In genomic region chr9:32004431-32005076, GRCh38 we compare ENCODE assay signal across 1 cellular context.
TF ChIP-seq lines count a peak whose summit lies in the region.

No MANE protein-coding gene starts in this region.

TF ChIP-seq in HepG2, 621 proteins besides CTCF, POLR2A, EP300 and RAD21 (continued from another document):
- TF ChIP-seq FOXP1 (IDR thresholded peaks at IDR 0.05) (0 out of 2 replicates have a peak, but pooled peaks have one; percentile 40), FOXP1 (CRISPR knock-in tag; IDR thresholded peaks at IDR 0.05) (peak; percentile 63), DMAP1 (CRISPR knock-in tag; IDR thresholded peaks at IDR 0.05) (0 out of 2 replicates have a peak, but pooled peaks have one; percentile 19), ZNF205 (CRISPR knock-in tag; IDR thresholded peaks at IDR 0.05) (no peak), ZNF563 (CRISPR knock-in tag; IDR thresholded peaks at IDR 0.05) (no peak), THAP7 (CRISPR knock-in tag; IDR thresholded peaks at IDR 0.05) (no peak), MXD4 (CRISPR knock-in tag; IDR thresholded peaks at IDR 0.05) (no peak), SAFB2 (CRISPR knock-in tag; IDR thresholded peaks at IDR 0.05; ENCODE audit: borderline replicate concordance, low read depth) (no peak), ZBTB25 (CRISPR knock-in tag; IDR thresholded peaks at IDR 0.05) (no peak), ZSCAN30 (CRISPR knock-in tag; IDR thresholded peaks at IDR 0.05) (no peak), KLF16 (CRISPR knock-in tag; IDR thresholded peaks at IDR 0.05) (peak in 1 of 2 experiments; percentile 47; a peak in 1 of 4 replicates), THAP11 (CRISPR knock-in tag; IDR thresholded peaks at IDR 0.05) (no peak; the same call in none of the 2 replicates), PAXIP1 (CRISPR knock-in tag; conservative IDR thresholded peaks at IDR 0.05) (peak; percentile 89)
- TF ChIP-seq, protein P1, sequence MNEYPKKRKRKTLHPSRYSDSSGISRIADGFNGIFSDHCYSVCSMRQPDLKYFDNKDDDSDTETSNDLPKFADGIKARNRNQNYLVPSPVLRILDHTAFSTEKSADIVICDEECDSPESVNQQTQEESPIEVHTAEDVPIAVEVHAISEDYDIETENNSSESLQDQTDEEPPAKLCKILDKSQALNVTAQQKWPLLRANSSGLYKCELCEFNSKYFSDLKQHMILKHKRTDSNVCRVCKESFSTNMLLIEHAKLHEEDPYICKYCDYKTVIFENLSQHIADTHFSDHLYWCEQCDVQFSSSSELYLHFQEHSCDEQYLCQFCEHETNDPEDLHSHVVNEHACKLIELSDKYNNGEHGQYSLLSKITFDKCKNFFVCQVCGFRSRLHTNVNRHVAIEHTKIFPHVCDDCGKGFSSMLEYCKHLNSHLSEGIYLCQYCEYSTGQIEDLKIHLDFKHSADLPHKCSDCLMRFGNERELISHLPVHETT (CRISPR knock-in tag; conservative IDR thresholded peaks at IDR 0.05): no peak
